ENCODE assay signal across 8 cellular contexts in genomic region chr2:127675335-127676261, GRCh38. TPM values are rescaled to one million over a fixed set of nuclear protein-coding genes. Genes with fewer than 3 reads are reported as not detected.
DNase-seq lines count a peak whose midpoint lies in the region; FAIRE-seq and TF ChIP-seq lines count a peak whose summit lies in the region.

Gene LIMS2, minus strand, starts transcription at chr2:127675530. Its CDS starts 506 bp downstream, at chr2:127675024.

- no peak within 1 kb of the TSS for H2BK5ac ChIP-seq in H1 (ENCODE audit: low read depth, low read length)

- FAIRE-seq in H1 (lab: Jason Lieb, UNC) = no peak

- no peak within 1 kb of the TSS for H2BK120ac ChIP-seq in H1 (replicated peaks; ENCODE audit: low read depth, low read length)

- no peaks in the 10 kb centered on the region; the same call in 1 of the 2 replicates for H3F3A ChIP-seq in PC-9 (ENCODE audit: insufficient read depth, low read depth)

- H2BK20ac ChIP-seq in H1 (ENCODE audit: low read length) = no peak within 1 kb of the TSS

- H3K9ac ChIP-seq in H1 (replicated peaks in 1 of 4; ENCODE audit: extremely low read depth in 1 of 4, low read depth in 3 of 4, low read length in 3 of 4) = peak within 1 kb of the TSS in 2 of 4 experiments; percentile 8 to 20; a peak in 2 of 7 replicates

- no peak for TF ChIP-seq POLR2A in H1 (IDR thresholded peaks at IDR 0.05; ENCODE audit: control extremely low read depth in 1 of 2, low read depth in 2 of 2, low read length in 2 of 2)

- no peak within 1 kb of the TSS for H3K56ac ChIP-seq in H1 (replicated peaks; ENCODE audit: insufficient read length, low read depth, low read length)

- POLR2A ChIA-PET in PC-9 (lab: Charles Lee; ENCODE audit: unreplicated experiment) (interaction anchor here (0.6 kb wide), 3 partner anchors 33 to 287 kb away, joined by 4 to 7 read pairs (median 5); partner anchors contain the start of gene IWS1), H1 (lab: Charles Lee; ENCODE audit: partially characterized antibody) (interaction anchor here (1.0 to 4.9 kb wide), 5 partner anchors 11 to 28 kb away, joined by 3 to 21 read pairs (median 4); partner anchors contain the start of gene SFT2D3)

- in situ Hi-C loops in KBM-7 (cut with MboI; ENCODE audit: low pct_unique_long_range_greater_than_20kb, low sequenced_read_pairs) = no loop called here

- DNase-seq in GM03348 (ENCODE audit: low spot score) (peak; percentile 90), PC-9 (peak in 1 of 2 experiments; percentile 44), H1 (ENCODE audit: low read depth in 1 of 2, low spot score in 2 of 2) (peak in 1 of 2 experiments; percentile 66), ureter (ENCODE audit: low spot score) (peak; percentile 66), NCI-H1694 (lab: John Stamatoyannopoulos, UW) (no peak), KBM-7 (no peak), MV-4-11 (lab: John Stamatoyannopoulos, UW) (no peak)

- no peak within 1 kb of the TSS for H2BK12ac ChIP-seq in H1 (ENCODE audit: low read depth, low read length)

- H2AK5ac ChIP-seq in H1 (ENCODE audit: low read depth, low read length) = no peak within 1 kb of the TSS

- CTCF ChIA-PET in PC-9 (lab: Charles Lee) = interaction anchor here (0.5 to 1.2 kb wide), 3 partner anchors 26 to 498 kb away, joined by 4 to 7 read pairs (median 5); no protein-coding TSS in a partner anchor
- CTCF ChIA-PET in H1 (lab: Charles Lee; ENCODE audit: partially characterized antibody) = interaction anchor here (0.7 to 4.1 kb wide), 11 partner anchors 9 to 196 kb away, joined by 3 to 34 read pairs (median 3); no protein-coding TSS in a partner anchor

- TF ChIP-seq EP300 in H1 (IDR thresholded peaks at IDR 0.05; ENCODE audit: borderline replicate concordance in 1 of 2, low read depth in 2 of 2, low read length in 2 of 2) = no peak

- H3K79me2 ChIP-seq in PC-9 (ENCODE audit: low read depth) (no peaks in the 10 kb centered on the region), H1 (ENCODE audit: control insufficient read depth in 1 of 2, insufficient read depth in 2 of 2, low read length in 2 of 2) (no peaks in the 10 kb centered on the region)

- H2BK15ac ChIP-seq in H1 (ENCODE audit: low read length) = no peak within 1 kb of the TSS

- no peaks in the 10 kb centered on the region for H3K9me2 ChIP-seq in PC-9 (ENCODE audit: insufficient read depth)

- peak within 1 kb of the TSS; percentile 57 for H3K4me2 ChIP-seq in PC-9
- H3K4me2 ChIP-seq in H1 (ENCODE audit: insufficient read depth in 1 of 2, low read depth in 2 of 2, low read length in 2 of 2) = peak within 1 kb of the TSS; percentile 66 to 82

- no peak within 1 kb of the TSS for H3K23ac ChIP-seq in H1 (ENCODE audit: insufficient read length)

- H4K20me1 ChIP-seq in PC-9 (ENCODE audit: insufficient read depth) (no peaks in the 10 kb centered on the region), H1 (replicated peaks in 1 of 2; ENCODE audit: control insufficient read depth in 1 of 2, insufficient read depth in 2 of 2, low read length in 2 of 2) (no peaks in the 10 kb centered on the region)

- H3K27ac ChIP-seq in PC-9 (no peak within 1 kb of the TSS), H1 (ENCODE audit: low read depth, low read length) (no peak within 1 kb of the TSS), mesodermal cell (ENCODE audit: low read depth, low read length, severe bottlenecking) (no peak within 1 kb of the TSS)

- H3K36me3 ChIP-seq in PC-9 (ENCODE audit: low read depth) (no peaks in the 10 kb centered on the region), H1 (ENCODE audit: control insufficient read depth in 2 of 4, insufficient read depth in 4 of 4, low read length in 3 of 4) (no peaks in the 10 kb centered on the region), mesodermal cell (ENCODE audit: control insufficient read depth, insufficient read depth, low read length) (no peaks in the 10 kb centered on the region)

- no peaks in the 10 kb centered on the region for H3K4me1 ChIP-seq in PC-9 (replicated peaks; ENCODE audit: insufficient read depth)
- peaks cover 0 to 4% (median 0%) of the 10 kb centered on the region in 4 experiments; a peak in 3 of 7 replicates for H3K4me1 ChIP-seq in H1 (replicated peaks in 1 of 4; ENCODE audit: control insufficient read depth in 3 of 4, insufficient read depth in 4 of 4, low read length in 3 of 4)
- peaks cover 4% of the 10 kb centered on the region for H3K4me1 ChIP-seq in mesodermal cell (ENCODE audit: control insufficient read depth, insufficient read depth, low read length, poor library complexity, severe bottlenecking)

- TF ChIP-seq CTCF in PC-9 (conservative IDR thresholded peaks at IDR 0.05) (no peak), H1 (IDR thresholded peaks at IDR 0.05; ENCODE audit: control extremely low read depth in 1 of 3, insufficient read depth in 1 of 3, low read depth in 1 of 3, low read length in 3 of 3) (no peak)

- H3K18ac ChIP-seq in H1 (ENCODE audit: extremely low read depth, low read length) = no peak within 1 kb of the TSS; the same call in 1 of the 2 replicates

- H3K14ac ChIP-seq in H1 (ENCODE audit: insufficient read length) = no peak within 1 kb of the TSS

- H4K8ac ChIP-seq in H1 (ENCODE audit: extremely low read depth, insufficient read depth, low read length) = peak within 1 kb of the TSS; percentile 76; the same call in 1 of the 2 replicates

- no peak within 1 kb of the TSS for H4K5ac ChIP-seq in H1 (ENCODE audit: insufficient read length, low read depth, low read length)

- H3K4me3 ChIP-seq in PC-9 = peak within 1 kb of the TSS; percentile 35; the same call in 1 of the 2 replicates
- H3K4me3 ChIP-seq in H1 (ENCODE audit: extremely low read depth in 1 of 4, insufficient read depth in 2 of 4, low read depth in 3 of 4, low read length in 4 of 4) = peak within 1 kb of the TSS; percentile 46 to 70 (median 66)
- H3K4me3 ChIP-seq in mesodermal cell (ENCODE audit: extremely low read depth, insufficient read depth, low read length, poor library complexity, severe bottlenecking) = peak within 1 kb of the TSS; percentile 41

- no peak within 1 kb of the TSS for H3K4ac ChIP-seq in H1 (replicated peaks; ENCODE audit: insufficient read length, low read depth, low read length)

- BruUV-seq in PC-9 (replicated peaks; lab: Mats Ljungman, UMichigan) = no TSS peak

- peaks cover 2% of the 10 kb centered on the region; the same call in 1 of the 2 replicates for H3K79me1 ChIP-seq in H1 (ENCODE audit: low read depth, low read length)

- H4K91ac ChIP-seq in H1 (replicated peaks; ENCODE audit: insufficient read length, low read length) = no peak within 1 kb of the TSS

- peak; percentile 25 to 48; a peak in 3 of 4 replicates for TF ChIP-seq RAD21 in H1 (IDR thresholded peaks at IDR 0.05 in 1 of 2, conservative IDR thresholded peaks at IDR 0.05 in 1 of 2; ENCODE audit: low read depth in 2 of 2, low read length in 2 of 2)

- H3K9me3 ChIP-seq in PC-9 (ENCODE audit: insufficient read depth, low read depth) (no peaks in the 10 kb centered on the region), H1 (ENCODE audit: insufficient read depth in 2 of 2, low read depth in 1 of 2, low read length in 1 of 2) (no peaks in the 10 kb centered on the region), mesodermal cell (ENCODE audit: control insufficient read depth, low read length) (no peaks in the 10 kb centered on the region)

- intact Hi-C loops in PC-9 (cut with micrococcal nuclease; ENCODE audit: unreplicated experiment) = no loop called here

- WGBS in H1 (ENCODE audit: extremely low coverage in 1 of 2, insufficient coverage in 1 of 2, insufficient read length in 1 of 2, insufficient replicate concordance in 2 of 2, low coverage in 1 of 2, low lambda C conversion rate in 2 of 2, missing lambda C conversion rate in 1 of 2), 2 experiments = 8% methylated on average over 36 of the region's 56 CpGs; no CpG with 5 or more reads in 1 of the 2 experiments
- WGBS in mesodermal cell (ENCODE audit: insufficient coverage in 2 of 2), 2 experiments = 8 to 16% methylated on average over 24 to 26 of the region's 56 CpGs

- H2AFZ ChIP-seq in PC-9 (no peak within 1 kb of the TSS), H1 (ENCODE audit: low read length) (peak within 1 kb of the TSS; percentile 49; the same call in 1 of the 2 replicates)

- H3K23me2 ChIP-seq in H1 (ENCODE audit: low read depth, low read length) = peaks cover 2% of the 10 kb centered on the region; the same call in 1 of the 2 replicates

- H3K27me3 ChIP-seq in PC-9 (ENCODE audit: insufficient read depth, low read depth) (peaks cover 78% of the 10 kb centered on the region), H1 (replicated peaks in 1 of 4; ENCODE audit: control insufficient read depth in 3 of 4, extremely low read depth in 1 of 4, insufficient read depth in 3 of 4, low read length in 3 of 4) (peaks cover 10 to 57% (median 33%) of the 10 kb centered on the region in 4 experiments)

TF ChIP-seq in H1, 55 proteins besides CTCF, POLR2A, EP300 and RAD21:
- TF ChIP-seq TAF1 (IDR thresholded peaks at IDR 0.05; ENCODE audit: low read depth, low read length) (no peak), GTF2F1 (IDR thresholded peaks at IDR 0.05; ENCODE audit: borderline replicate concordance, low read depth, low read length) (no peak), EZH2 (IDR thresholded peaks at IDR 0.05; ENCODE audit: low read depth, low read length, severe bottlenecking) (peak; percentile 35), RBBP5 (IDR thresholded peaks at IDR 0.05; ENCODE audit: borderline replicate concordance, low read depth, low read length) (no peak), ASH2L (IDR thresholded peaks at IDR 0.05; ENCODE audit: low read length) (peak; percentile 40), GABPA (IDR thresholded peaks at IDR 0.05; ENCODE audit: borderline replicate concordance, insufficient read depth, low read length) (no peak), SIN3A (conservative IDR thresholded peaks at IDR 0.05 in 1 of 2, IDR thresholded peaks at IDR 0.05 in 1 of 2; ENCODE audit: low read depth in 1 of 2, low read length in 2 of 2) (0 out of 4 replicates have a peak, but pooled peaks of 1 of the 2 experiments have one; percentile 23), SUZ12 (IDR thresholded peaks at IDR 0.05; ENCODE audit: low read length) (peak; percentile 36; the same call in 1 of the 2 replicates)

RNA-seq across cellular contexts. Expression of gene LIMS2, which starts in this region (rescaled TPM):
- total RNA-seq in PC-9 (2021) = 1.4 and 2.5 TPM in 2 replicates
- total RNA-seq in H1 (2021; fragmentation: NEBNext Ultra II Directional; extraction: Animal tissue kit (Norgen Biotek cat#: 25700)) = 4.8 and 4.9 TPM in 2 replicates
- 3.3 and 5.1 TPM in 2 replicates for polyA plus RNA-seq in H1 (2011; rRNA removed)
- 2.4 TPM for polyA plus RNA-seq in H1 (2011; cell fraction: cytosol; rRNA removed)
- 5.6 TPM for polyA plus RNA-seq in H1 (2011; cell fraction: nucleus; rRNA removed)
- 2.7 to 3.7 TPM (median 3.6 TPM) in 4 replicates for polyA plus RNA-seq in H1 (2012, experiment 1 of 2)
- polyA plus RNA-seq in H1 (2012, experiment 2 of 2) = 5.1 TPM
- polyA plus RNA-seq in H1 (2013, experiment 1 of 2) = 3.6 TPM
- 3.8 TPM for polyA plus RNA-seq in H1 (2013, experiment 2 of 2)
- polyA minus RNA-seq in H1 (2011; rRNA and poly(A)+ RNA removed) = 0.90 and 1.2 TPM in 2 replicates
- 1.5 TPM for polyA minus RNA-seq in H1 (2011; cell fraction: cytosol; rRNA and poly(A)+ RNA removed)
- polyA minus RNA-seq in H1 (2011; cell fraction: nucleus; rRNA and poly(A)+ RNA removed) = 2.3 TPM
- polyA plus RNA-seq in mesodermal cell (2013, experiment 1 of 2) = 6.5 TPM
- 5.1 TPM for polyA plus RNA-seq in mesodermal cell (2013, experiment 2 of 2)
- 112 TPM for total RNA-seq in ureter

Comparison
In these comparisons a context has a peak if more than half of its experiments do, and no peak if none do; other contexts are left out.
1. RNA of gene LIMS2 (total RNA-seq): 112 TPM in ureter (single experiment); 4.8 to 4.9 TPM in H1 and 1.4 to 2.5 TPM in PC-9; every median in the first group is over 10 times any median in the second.
2. DNase-seq: peak in GM03348 (single experiment) and ureter (single experiment); none in NCI-H1694 (single experiment), KBM-7 (single experiment) and MV-4-11 (single experiment).
3. Peak in every context shown above with its lines, with median percentiles within 50 percentile points of each other: H3K4me3 ChIP-seq.